In the genomic region with DNA sequence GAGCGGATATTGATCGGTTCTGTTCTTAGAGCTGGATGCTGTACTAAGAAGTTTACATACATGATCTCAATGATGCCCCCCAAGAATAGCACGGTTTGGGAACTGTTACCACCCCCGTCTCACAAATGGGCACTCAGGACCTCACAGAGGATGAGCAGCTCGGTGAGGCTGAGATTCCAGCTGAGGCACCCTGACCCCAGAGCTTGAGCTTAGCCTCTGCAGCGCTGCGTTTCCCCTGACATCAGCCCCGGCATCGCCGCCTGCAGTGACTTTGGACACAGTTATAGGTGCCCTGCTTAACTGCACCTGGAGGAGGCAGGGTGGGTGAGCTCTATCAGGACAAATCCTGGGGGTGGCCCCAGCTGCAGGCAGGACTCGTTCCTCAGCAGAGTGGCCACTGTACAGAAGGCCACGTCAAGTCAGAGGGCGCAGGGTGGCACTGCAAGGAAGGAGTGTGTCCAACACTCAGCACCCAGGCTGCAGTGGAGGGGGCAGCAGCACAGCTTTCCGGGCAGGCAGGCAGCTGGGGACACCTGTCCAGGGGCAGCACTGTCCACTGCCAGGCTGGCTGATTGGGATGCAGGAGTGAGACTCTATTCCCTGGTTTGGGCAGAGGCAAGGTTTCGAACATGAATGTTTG, we compare ENCODE assay signal across 23 cellular contexts.
"Had no signal": no experiment of that assay in that cellular context is flagged by ENCODE, and none has a peak within 500 bp of the region (broad histone marks: within the 10 kb centered on the region; RNA-seq: fewer than 3 reads in every experiment).

No MANE protein-coding gene starts in this region.

- H3K4me1 Mint-ChIP-seq: activated CD8-positive, alpha-beta memory T cell treated with anti-CD3 and anti-CD28 coated beads, Interleukin-2, amount 10 ng/mL, durations not matched to agents 7 days and 5 days; memory B cell; naive B cell; stimulated activated effector memory CD8-positive, alpha-beta T cell treated with anti-CD3 and anti-CD28 coated beads, Interleukin-12 subunit alpha, Interleukin-12 subunit beta, amount 100 ng/mL, for 72 hours had no signal

- H3K27me3 ChIP-seq: cardiac muscle cell, upper lobe of left lung had no signal

- H3K27ac ChIP-seq: cardiac muscle cell, dorsolateral prefrontal cortex, foreskin keratinocyte, neutrophil, parathyroid adenoma, sigmoid colon, thoracic aorta had no signal

- H3K4me3 Mint-ChIP-seq: activated CD8-positive, alpha-beta memory T cell treated with anti-CD3 and anti-CD28 coated beads, Interleukin-2, amount 10 ng/mL, durations not matched to agents 7 days and 5 days; memory B cell; naive B cell; stimulated activated effector memory CD8-positive, alpha-beta T cell treated with anti-CD3 and anti-CD28 coated beads, Interleukin-12 subunit alpha, Interleukin-12 subunit beta, amount 100 ng/mL, for 72 hours had no signal

- H3K36me3 ChIP-seq: cardiac muscle cell, neutrophil, sigmoid colon, thoracic aorta, upper lobe of left lung had no signal

- H3K4me3 ChIP-seq: cardiac muscle cell, dorsolateral prefrontal cortex, mucosa of descending colon, sigmoid colon, thoracic aorta, upper lobe of left lung had no signal

- H3K36me3 Mint-ChIP-seq: activated CD8-positive, alpha-beta memory T cell treated with anti-CD3 and anti-CD28 coated beads, Interleukin-2, amount 10 ng/mL, durations not matched to agents 7 days and 5 days; activated naive CD4-positive, alpha-beta T cell treated with anti-CD3 and anti-CD28 coated beads, Interleukin-2, amount 50 U/mL, for 72 hours; memory B cell; naive B cell; stimulated activated effector memory CD8-positive, alpha-beta T cell treated with anti-CD3 and anti-CD28 coated beads, Interleukin-12 subunit alpha, Interleukin-12 subunit beta, amount 100 ng/mL, for 72 hours had no signal

- H3K27ac Mint-ChIP-seq: activated CD8-positive, alpha-beta memory T cell treated with anti-CD3 and anti-CD28 coated beads, Interleukin-2, amount 10 ng/mL, durations not matched to agents 7 days and 5 days; activated naive CD4-positive, alpha-beta T cell treated with anti-CD3 and anti-CD28 coated beads, Interleukin-2, amount 50 U/mL, for 72 hours; memory B cell; stimulated activated effector memory CD8-positive, alpha-beta T cell treated with anti-CD3 and anti-CD28 coated beads, Interleukin-12 subunit alpha, Interleukin-12 subunit beta, amount 100 ng/mL, for 72 hours had no signal

- H3K9me3 ChIP-seq: mucosa of descending colon, neutrophil, sigmoid colon, thoracic aorta, upper lobe of left lung had no signal

- DNase-seq: activated CD4-positive, alpha-beta T cell treated with anti-CD3 and anti-CD28 coated beads, Interleukin-2, amount 50 U/mL, for 4 hours; activated CD8-positive, alpha-beta memory T cell treated with anti-CD3 and anti-CD28 coated beads, Interleukin-2, amount 10 ng/mL, durations not matched to agents 7 days and 5 days; activated gamma-delta T cell treated with Interleukin-2 at 50 U/mL for 16 hours; amniotic stem cell; foreskin keratinocyte; kidney glomerular epithelial cell; left ventricle myocardium superior; naive B cell; SIG-M5; sigmoid colon; stimulated activated CD4-positive, alpha-beta T cell treated with anti-CD3 and anti-CD28 coated beads, Interleukin-4, amount 100 ng/mL, for 24 hours; T-helper 1 cell; T1000 had no signal

- ATAC-seq: activated CD8-positive, alpha-beta memory T cell treated with anti-CD3 and anti-CD28 coated beads, Interleukin-2, amount 10 ng/mL, durations not matched to agents 7 days and 5 days; activated naive CD4-positive, alpha-beta T cell treated with anti-CD3 and anti-CD28 coated beads, Interleukin-2, amount 50 U/mL, for 72 hours; foreskin keratinocyte; left ventricle myocardium superior; mucosa of descending colon; stimulated activated effector memory CD8-positive, alpha-beta T cell treated with anti-CD3 and anti-CD28 coated beads, Interleukin-12 subunit alpha, Interleukin-12 subunit beta, amount 100 ng/mL, for 72 hours had no signal

- H3K4me1 ChIP-seq: foreskin keratinocyte, parathyroid adenoma had no signal

- H3K9me3 Mint-ChIP-seq: activated naive CD4-positive, alpha-beta T cell treated with anti-CD3 and anti-CD28 coated beads, Interleukin-2, amount 50 U/mL, for 72 hours; memory B cell; naive B cell; stimulated activated effector memory CD8-positive, alpha-beta T cell treated with anti-CD3 and anti-CD28 coated beads, Interleukin-12 subunit alpha, Interleukin-12 subunit beta, amount 100 ng/mL, for 72 hours had no signal

- H3K9ac ChIP-seq: parathyroid adenoma had no signal
